Comparison of ENCODE assay signal across 21 cellular contexts in genomic region chr10:18608581-18608980, GRCh38.
"Had no signal": no experiment of that assay in that cellular context is flagged by ENCODE, and none has a peak within 500 bp of the region (broad histone marks: within the 10 kb centered on the region; RNA-seq: fewer than 3 reads in every experiment).

No MANE protein-coding gene starts in this region.

- H3K27me3 ChIP-seq: hepatocyte, thyroid gland had no signal

- H3K36me3 ChIP-seq: thyroid gland had no signal

- H2AFZ ChIP-seq: hepatocyte had no signal

- H3K4me1 Mint-ChIP-seq: activated B cell treated with CpG ODN at 0.5 μM for 24 hours had no signal

- DNase-seq: activated B cell treated with CpG ODN at 0.5 μM for 24 hours; activated CD4-positive, alpha-beta memory T cell treated with anti-CD3 and anti-CD28 coated beads for 36 hours; activated CD4-positive, alpha-beta T cell treated with anti-CD3 and anti-CD28 coated beads for 4 hours; activated gamma-delta T cell treated with Interleukin-2 at 50 U/mL for 16 hours; activated naive CD8-positive, alpha-beta T cell treated with anti-CD3 and anti-CD28 coated beads for 36 hours; activated T-cell treated with anti-CD3 and anti-CD28 coated beads for 4 hours; cerebellar nuclear complex; effector CD8-positive, alpha-beta T cell; islet precursor cell; left colon; posterior cingulate gyrus; stimulated activated CD4-positive, alpha-beta T cell treated with anti-CD3 and anti-CD28 coated beads, Interleukin-2, amount 100 ng/mL, for 24 hours; stimulated activated naive CD4-positive, alpha-beta T cell treated with Interleukin-2 at 50 U/mL for 16 hours; thyroid gland had no signal

- ATAC-seq: left colon; natural killer cell treated with Interleukin-12 subunit alpha and Interleukin-12 subunit beta and Interleukin-15 and Interleukin-18, amount 100 ng/mL, for 72 hours had no signal

- H3K4me2 ChIP-seq: hepatocyte had no signal

- H3K79me2 ChIP-seq: hepatocyte had no signal

- H3K27ac Mint-ChIP-seq: activated B cell treated with CpG ODN at 0.5 μM for 24 hours; activated CD4-positive, alpha-beta memory T cell treated with anti-CD3 and anti-CD28 coated beads for 36 hours; activated naive CD8-positive, alpha-beta T cell treated with anti-CD3 and anti-CD28 coated beads for 36 hours; activated T-helper 1 cell treated with anti-CD3 and anti-CD28 coated beads, Interleukin-12 subunit alpha, Interleukin-12 subunit beta, Interleukin-2, Interleukin-4 antibody, amounts not matched to agents 30 ng/mL and 10 ng/mL and 1 ng/mL, durations not matched to agents 14 hours and 24 hours and 36 hours; dendritic cell treated with granulocyte-macrophage colony-stimulating factor and Interleukin-4, amounts not matched to agents 40 ng/mL and 50 ng/mL, for 4 days; mesothelial cell of epicardium; natural killer cell treated with Interleukin-12 subunit alpha and Interleukin-12 subunit beta and Interleukin-15 and Interleukin-18, amount 100 ng/mL, for 72 hours had no signal

- H3K4me3 ChIP-seq: hepatocyte, lung, thyroid gland had no signal

- H3K27me3 Mint-ChIP-seq: activated B cell treated with CpG ODN at 0.5 μM for 24 hours; activated CD4-positive, alpha-beta memory T cell treated with anti-CD3 and anti-CD28 coated beads for 36 hours; activated naive CD8-positive, alpha-beta T cell treated with anti-CD3 and anti-CD28 coated beads for 36 hours; brain; dendritic cell treated with granulocyte-macrophage colony-stimulating factor and Interleukin-4, amounts not matched to agents 40 ng/mL and 50 ng/mL, for 4 days; natural killer cell treated with Interleukin-12 subunit alpha and Interleukin-12 subunit beta and Interleukin-15 and Interleukin-18, amount 100 ng/mL, for 72 hours had no signal

- H3K9me3 Mint-ChIP-seq: activated B cell treated with CpG ODN at 0.5 μM for 24 hours; activated CD4-positive, alpha-beta memory T cell treated with anti-CD3 and anti-CD28 coated beads for 36 hours; activated naive CD8-positive, alpha-beta T cell treated with anti-CD3 and anti-CD28 coated beads for 36 hours; activated T-helper 1 cell treated with anti-CD3 and anti-CD28 coated beads, Interleukin-12 subunit alpha, Interleukin-12 subunit beta, Interleukin-2, Interleukin-4 antibody, amounts not matched to agents 30 ng/mL and 10 ng/mL and 1 ng/mL, durations not matched to agents 14 hours and 24 hours and 36 hours; brain; dendritic cell treated with granulocyte-macrophage colony-stimulating factor and Interleukin-4, amounts not matched to agents 40 ng/mL and 50 ng/mL, for 4 days; mesothelial cell of epicardium; natural killer cell treated with Interleukin-12 subunit alpha and Interleukin-12 subunit beta and Interleukin-15 and Interleukin-18, amount 100 ng/mL, for 72 hours had no signal

- H3K27ac ChIP-seq: hepatocyte, thyroid gland had no signal

- H3K9me3 ChIP-seq: thyroid gland had no signal

- H3K4me3 Mint-ChIP-seq: activated B cell treated with CpG ODN at 0.5 μM for 24 hours; activated CD4-positive, alpha-beta memory T cell treated with anti-CD3 and anti-CD28 coated beads for 36 hours; activated naive CD8-positive, alpha-beta T cell treated with anti-CD3 and anti-CD28 coated beads for 36 hours; activated T-helper 1 cell treated with anti-CD3 and anti-CD28 coated beads, Interleukin-12 subunit alpha, Interleukin-12 subunit beta, Interleukin-2, Interleukin-4 antibody, amounts not matched to agents 30 ng/mL and 10 ng/mL and 1 ng/mL, durations not matched to agents 14 hours and 24 hours and 36 hours; brain; dendritic cell treated with granulocyte-macrophage colony-stimulating factor and Interleukin-4, amounts not matched to agents 40 ng/mL and 50 ng/mL, for 4 days; mesothelial cell of epicardium; natural killer cell treated with Interleukin-12 subunit alpha and Interleukin-12 subunit beta and Interleukin-15 and Interleukin-18, amount 100 ng/mL, for 72 hours had no signal
